Comparison of ENCODE assay signal across 32 cellular contexts in genomic region chr4:70187216-70187615, GRCh38. TPM values are rescaled to one million over a fixed set of nuclear protein-coding genes. Genes with fewer than 3 reads are reported as not detected.
"Had no signal": no experiment of that assay in that cellular context is flagged by ENCODE, and none has a peak within 500 bp of the region (broad histone marks: within the 10 kb centered on the region; RNA-seq: fewer than 3 reads in every experiment).

No MANE protein-coding gene starts in this region.

- H3K36me3 ChIP-seq: esophagus squamous epithelium, ovary, spleen, tibial artery, upper lobe of right lung, uterus had no signal

- H3K4me1 ChIP-seq: esophagus squamous epithelium, psoas muscle, spleen, testis, tibial artery, upper lobe of right lung, uterus had no signal

- H3K27me3 ChIP-seq: ovary, spleen, testis, tibial artery, upper lobe of right lung, uterus had no signal

- H3K27ac ChIP-seq: esophagus squamous epithelium, ovary, psoas muscle, skin epidermis, spleen, testis, tibial artery, upper lobe of right lung, uterus had no signal

- FAIRE-seq: endometrium, frontal cortex, keratinocyte had no signal

- DNase-seq: cortex of kidney; effector memory CD8-positive, alpha-beta T cell; erythroblast; esophagus squamous epithelium; head of caudate nucleus; mesenchymal stem cell; midbrain; naive thymus-derived CD4-positive, alpha-beta T cell; nephron progenitor cell; nucleus accumbens; ovary; posterior cingulate gyrus; psoas muscle; right cardiac atrium; spleen; stimulated activated CD4-positive, alpha-beta T cell treated with anti-CD3 and anti-CD28 coated beads, Interleukin-4, amount 100 ng/mL, for 4 hours; stimulated activated naive CD8-positive, alpha-beta T cell treated with anti-CD3 and anti-CD28 coated beads, Interleukin-15, Interleukin-2, amounts not matched to agents 100 U/mL and 50 U/mL, for 24 hours; substantia nigra; testis; tibial artery; upper lobe of right lung; uterus had no signal

- H3K9me3 ChIP-seq: esophagus squamous epithelium, ovary, psoas muscle, spleen, testis, tibial artery, upper lobe of right lung, uterus had no signal

- H3K4me3 ChIP-seq: esophagus squamous epithelium, ovary, psoas muscle, skin epidermis, spleen, testis, tibial artery, upper lobe of right lung, uterus had no signal

RNA-seq across cellular contexts. Expression of gene ODAM, which starts 8.3 kb away (rescaled TPM):
- total RNA-seq: dermis microvascular lymphatic vessel endothelial cell; esophagus squamous epithelium; frontal cortex; left lobe of liver; lower leg skin; lung microvascular endothelial cell; mucosa of gallbladder; naive thymus-derived CD4-positive, alpha-beta T cell; ovary; psoas muscle; renal cortical epithelial cell; right cardiac atrium; spleen; testis had no signal
- polyA plus RNA-seq: keratinocyte; naive thymus-derived CD4-positive, alpha-beta T cell; psoas muscle; right cardiac atrium had no signal

RNA-seq across cellular contexts. Expression of gene PRR27, which starts 33.2 kb away (rescaled TPM):
- total RNA-seq: dermis microvascular lymphatic vessel endothelial cell; esophagus squamous epithelium; frontal cortex; left lobe of liver; lower leg skin; lung microvascular endothelial cell; mucosa of gallbladder; naive thymus-derived CD4-positive, alpha-beta T cell; ovary; psoas muscle; renal cortical epithelial cell; right cardiac atrium; spleen; upper lobe of right lung; uterus had no signal
- polyA plus RNA-seq: keratinocyte; naive thymus-derived CD4-positive, alpha-beta T cell; ovary; psoas muscle; right cardiac atrium; spleen had no signal

RNA-seq across cellular contexts. Expression of gene FDCSP, which starts 38.7 kb away (rescaled TPM):
- total RNA-seq: dermis microvascular lymphatic vessel endothelial cell; frontal cortex; left lobe of liver; lower leg skin; lung microvascular endothelial cell; mucosa of gallbladder; naive thymus-derived CD4-positive, alpha-beta T cell; ovary; psoas muscle; renal cortical epithelial cell; right cardiac atrium; testis; upper lobe of right lung; uterus had no signal
- polyA plus RNA-seq: keratinocyte; naive thymus-derived CD4-positive, alpha-beta T cell; psoas muscle; right cardiac atrium had no signal

RNA-seq across cellular contexts. Expression of gene CSN3, which starts 55.2 kb away (rescaled TPM):
- total RNA-seq: dermis microvascular lymphatic vessel endothelial cell; esophagus squamous epithelium; frontal cortex; left lobe of liver; lower leg skin; lung microvascular endothelial cell; mucosa of gallbladder; naive thymus-derived CD4-positive, alpha-beta T cell; ovary; psoas muscle; renal cortical epithelial cell; right cardiac atrium; spleen; upper lobe of right lung; uterus had no signal
- polyA plus RNA-seq: keratinocyte; naive thymus-derived CD4-positive, alpha-beta T cell; ovary; psoas muscle; right cardiac atrium had no signal
